2 cellular contexts compared by ENCODE assay signal in genomic region chr4:98341309-98341708, GRCh38.
TF ChIP-seq lines count a peak whose summit lies in the region.

No MANE protein-coding gene starts in this region.

TF ChIP-seq in HEK293, 187 proteins besides CTCF, POLR2A, EP300 and RAD21 (continued from another document):
- TF ChIP-seq GLI2 (tag by site-specific recombination; IDR thresholded peaks at IDR 0.05; ENCODE audit: borderline replicate concordance, low read depth) (no peak), ZSCAN30 (tag by site-specific recombination; IDR thresholded peaks at IDR 0.05) (no peak), ZNF501 (tag by site-specific recombination; IDR thresholded peaks at IDR 0.05) (no peak), KLF8 (tag by site-specific recombination; IDR thresholded peaks at IDR 0.05) (no peak), ZNF184 (tag by site-specific recombination; IDR thresholded peaks at IDR 0.05) (no peak), KLF7 (tag by site-specific recombination; IDR thresholded peaks at IDR 0.05; ENCODE audit: borderline replicate concordance) (no peak), ZNF513 (tag by site-specific recombination; IDR thresholded peaks at IDR 0.05) (no peak), KLF1 (tag by site-specific recombination; IDR thresholded peaks at IDR 0.05) (no peak), SCRT2 (tag by site-specific recombination; IDR thresholded peaks at IDR 0.05) (no peak), ZNF169 (tag by site-specific recombination; IDR thresholded peaks at IDR 0.05) (no peak), TSHZ1 (tag by site-specific recombination; IDR thresholded peaks at IDR 0.05; ENCODE audit: borderline replicate concordance) (no peak), ZBTB44 (tag by site-specific recombination; IDR thresholded peaks at IDR 0.05) (peak; percentile 87)

TF ChIP-seq in SK-N-SH, 30 proteins besides CTCF, POLR2A, EP300 and RAD21 (continued from another document):
- TF ChIP-seq ZBTB33 (IDR thresholded peaks at IDR 0.05; ENCODE audit: borderline replicate concordance, low read depth) (no peak), TCF12 (IDR thresholded peaks at IDR 0.05) (peak; percentile 25; the same call in 1 of the 2 replicates), CHD2 (IDR thresholded peaks at IDR 0.05; ENCODE audit: low read length, partially characterized antibody) (peak; percentile 32)
